In genomic region chr20:21389368-21389767, GRCh38 we compare ENCODE assay signal across 18 cellular contexts. TPM values are rescaled to one million over a fixed set of nuclear protein-coding genes. Genes with fewer than 3 reads are reported as not detected.
DNase-seq lines count a peak whose midpoint lies in the region; ATAC-seq, FAIRE-seq and TF ChIP-seq lines count a peak whose summit lies in the region.
"Had no signal": no experiment of that assay in that cellular context is flagged by ENCODE, and none has a peak within 500 bp of the region (broad histone marks: within the 10 kb centered on the region; RNA-seq: fewer than 3 reads in every experiment).

No MANE protein-coding gene starts in this region.

- WGBS in HepG2 (ENCODE audit: low lambda C conversion rate), result 49% methylated on average over 1 of the region's 1 CpG
- 0% methylated on average over 1 of the region's 1 CpG for WGBS in right lobe of liver (ENCODE audit: insufficient coverage, low coverage, low lambda C conversion rate, missing lambda C conversion rate)

- no peak overlapping the region for H3K4me3 Mint-ChIP-seq in CD8-positive, alpha-beta memory T cell
- H3K4me3 Mint-ChIP-seq: CD8-positive, alpha-beta T cell; HFFc6 had no signal

- no peak for DNase-seq in HepG2 (ENCODE audit: low spot score)
- DNase-seq in right lobe of liver, result no peak
- peak; percentile 73 for DNase-seq in adipocyte (ENCODE audit: low read depth)
- peak; percentile 78 for DNase-seq in fibroblast of peridontal ligament (ENCODE audit: extremely low read depth)
- DNase-seq in CD8-positive, alpha-beta memory T cell, result no peak
- DNase-seq in nucleus accumbens (lab: John Stamatoyannopoulos, UW), result no peak
- no peak for DNase-seq in central memory CD4-positive, alpha-beta T cell
- DNase-seq: Caco-2; CD8-positive, alpha-beta T cell; DND-41; GDM1; HCEC 1CT; HFFc6; KBM-7 had no signal

- TF ChIP-seq CTCF in HepG2 (CRISPR knock-in tag; IDR thresholded peaks at IDR 0.05) (no peak), right lobe of liver (IDR thresholded peaks at IDR 0.05) (no peak)

- peaks cover 0 to 8% (median 2%) of the 10 kb centered on the region in 5 donors for H3K9me3 Mint-ChIP-seq in CD8-positive, alpha-beta memory T cell

- no peaks in the 10 kb centered on the region for H3K9me3 ChIP-seq in HepG2 (ENCODE audit: low read length)
- no peaks in the 10 kb centered on the region for H3K9me3 ChIP-seq in right lobe of liver
- no peaks in the 10 kb centered on the region for H3K9me3 ChIP-seq in adipocyte (ENCODE audit: control insufficient read depth, low read length)
- H3K9me3 ChIP-seq in CD8-positive, alpha-beta memory T cell (ENCODE audit: low read length), result no peaks in the 10 kb centered on the region
- H3K9me3 ChIP-seq: Caco-2 had no signal

- H3K27me3 ChIP-seq in HepG2 (ENCODE audit: control insufficient read depth in 1 of 2, insufficient read depth in 2 of 2, low read length in 2 of 2), result no peaks in the 10 kb centered on the region
- H3K27me3 ChIP-seq in right lobe of liver, result peaks cover 9 to 16% of the 10 kb centered on the region in 2 donors
- peaks cover 27% of the 10 kb centered on the region for H3K27me3 ChIP-seq in adipocyte (replicated peaks; ENCODE audit: control insufficient read depth, insufficient read depth, low read length)
- H3K27me3 ChIP-seq in CD8-positive, alpha-beta memory T cell (ENCODE audit: insufficient read depth, low read length, poor library complexity, severe bottlenecking), result peaks cover 25% of the 10 kb centered on the region

- TF ChIP-seq EP300 in HepG2 (IDR thresholded peaks at IDR 0.05; ENCODE audit: low read depth in 2 of 2, low read length in 2 of 2), result no peak
- TF ChIP-seq EP300 in HepG2 (CRISPR knock-in tag; IDR thresholded peaks at IDR 0.05; ENCODE audit: borderline replicate concordance), result no peak

- peaks cover 5 to 51% (median 18%) of the 10 kb centered on the region in 3 donors for H3K36me3 Mint-ChIP-seq in CD8-positive, alpha-beta memory T cell

- H3K4me2 ChIP-seq in HepG2 (ENCODE audit: low read depth, low read length), result no peak overlapping the region

- H3K4me1 ChIP-seq in HepG2 (ENCODE audit: insufficient read depth, low read length), result no peaks in the 10 kb centered on the region
- H3K4me1 ChIP-seq in right lobe of liver, result peaks cover 0 to 15% (median 2%) of the 10 kb centered on the region in 4 donors
- peaks cover 27% of the 10 kb centered on the region for H3K4me1 ChIP-seq in adipocyte (ENCODE audit: control insufficient read depth, insufficient read depth, low read length)
- H3K4me1 ChIP-seq in CD8-positive, alpha-beta memory T cell (ENCODE audit: insufficient read depth, low read length), result peaks cover 5% of the 10 kb centered on the region
- H3K4me1 ChIP-seq: Caco-2 had no signal

- TF ChIP-seq POLR2A in HepG2 (IDR thresholded peaks at IDR 0.05; ENCODE audit: insufficient read depth in 1 of 2, low read depth in 2 of 2, low read length in 2 of 2) (no peak), right lobe of liver (IDR thresholded peaks at IDR 0.05) (no peak)

- in situ Hi-C loops in HepG2 (cut with HindIII; ENCODE audit: extremely low pct_ligation_motif_present, low pct_unique_long_range_greater_than_20kb), result no loop called here

- peaks cover 8 to 13% (median 10%) of the 10 kb centered on the region in 3 donors for H3K4me1 Mint-ChIP-seq in CD8-positive, alpha-beta memory T cell

- no peak overlapping the region for H3K4me3 ChIP-seq in HepG2 (replicated peaks in 1 of 3; ENCODE audit: insufficient read depth in 1 of 3, low read depth in 2 of 3, low read length in 3 of 3)
- H3K4me3 ChIP-seq in right lobe of liver, result no peak overlapping the region
- no peak overlapping the region for H3K4me3 ChIP-seq in adipocyte (ENCODE audit: low read length)
- no peak overlapping the region for H3K4me3 ChIP-seq in CD8-positive, alpha-beta memory T cell (ENCODE audit: low read length)

- intact Hi-C loops in HepG2 (cut with micrococcal nuclease; ENCODE audit: unreplicated experiment) (no loop called here), right lobe of liver (cut with DNase I) (no loop called here)

- BruUV-seq in HepG2 (replicated peaks; lab: Mats Ljungman, UMichigan), result no TSS peak

- H2AFZ ChIP-seq in HepG2 (ENCODE audit: low read length), result no peak overlapping the region

- H4K20me1 ChIP-seq in HepG2 (ENCODE audit: insufficient read depth, low read length), result no peaks in the 10 kb centered on the region

- H3K79me2 ChIP-seq in HepG2 (ENCODE audit: insufficient read depth, low read length), result no peaks in the 10 kb centered on the region

- CTCF ChIA-PET in HepG2 (lab: Yijun Ruan, JAX; ENCODE audit: low intra/inter-chr PET ratio, low total read pairs), result no interaction called here
- CTCF ChIA-PET in CD8-positive, alpha-beta memory T cell (lab: Charles Lee), result no interaction called here

- FAIRE-seq in HepG2 (lab: Jason Lieb, UNC), result no peak
- FAIRE-seq: HTR-8/SVneo had no signal

- POLR2A ChIA-PET in HepG2 (lab: Yijun Ruan, JAX), result interaction anchor here (1.3 kb wide), 1 partner anchor 86 kb away, joined by 3 read pairs; the partner anchor contains the start of gene XRN2
- POLR2A ChIA-PET in CD8-positive, alpha-beta memory T cell (lab: Charles Lee), result no interaction called here

- H3K9ac ChIP-seq in HepG2 (ENCODE audit: insufficient read depth, low read depth, low read length) (no peak overlapping the region), adipocyte (ENCODE audit: low read length) (no peak overlapping the region)

- H3K27ac ChIP-seq in HepG2 (ENCODE audit: extremely low read length, insufficient read depth, low read length) (no peak overlapping the region), right lobe of liver (no peak overlapping the region)
- no peak overlapping the region for H3K27ac ChIP-seq in CD8-positive, alpha-beta memory T cell (ENCODE audit: low read depth, low read length)
- H3K27ac ChIP-seq: 22Rv1 had no signal

- H3K27ac Mint-ChIP-seq in CD8-positive, alpha-beta memory T cell, result no peak overlapping the region
- H3K27ac Mint-ChIP-seq: CD14-positive monocyte; CD8-positive, alpha-beta T cell; HFFc6 had no signal

- peaks cover 29 to 35% of the 10 kb centered on the region in 2 donors for H3K27me3 Mint-ChIP-seq in CD8-positive, alpha-beta memory T cell

- no peak for ATAC-seq in HepG2
- no peak for ATAC-seq in right lobe of liver
- ATAC-seq: CD8-positive, alpha-beta T cell had no signal

- no peak for TF ChIP-seq RAD21 in HepG2 (CRISPR knock-in tag; IDR thresholded peaks at IDR 0.05)

- peaks cover 11 to 44% of the 10 kb centered on the region in 2 experiments for H3K36me3 ChIP-seq in HepG2 (replicated peaks in 1 of 2; ENCODE audit: control insufficient read depth in 1 of 2, insufficient read depth in 2 of 2, low read length in 2 of 2)
- H3K36me3 ChIP-seq in right lobe of liver, result peaks cover 0 to 21% (median 2%) of the 10 kb centered on the region in 4 donors
- H3K36me3 ChIP-seq in adipocyte (ENCODE audit: control insufficient read depth, insufficient read depth, low read length, severe bottlenecking), result peaks cover 37% of the 10 kb centered on the region
- H3K36me3 ChIP-seq in CD8-positive, alpha-beta memory T cell (ENCODE audit: insufficient read depth, low read length), result peaks cover 28% of the 10 kb centered on the region

TF ChIP-seq in HepG2, 621 proteins besides CTCF, POLR2A, EP300 and RAD21 (continues in another document):
- TF ChIP-seq CEBPB (IDR thresholded peaks at IDR 0.05; ENCODE audit: borderline replicate concordance, low read depth, low read length) (peak; percentile 47), SALL2 (CRISPR knock-in tag; IDR thresholded peaks at IDR 0.05) (no peak), CSRNP1 (CRISPR knock-in tag; IDR thresholded peaks at IDR 0.05) (no peak), ZEB1 (IDR thresholded peaks at IDR 0.05; ENCODE audit: insufficient replicate concordance, low read depth) (no peak)

RNA-seq across cellular contexts. Expression of gene NKX2-4, which starts 8.0 kb away (rescaled TPM):
- total RNA-seq in HepG2 (2016; rRNA removed; fragmentation: Illumina TruSeq; extraction: Trizol) (not detected in 2 replicates), right lobe of liver (not detected)
- total RNA-seq in HepG2 (2016; cell fraction: cytosol; rRNA removed; fragmentation: Illumina TruSeq; extraction: Trizol; ENCODE audit: low read depth), result not detected in 2 replicates
- total RNA-seq in HepG2 (2016; cell fraction: insoluble cytoplasmic fraction; rRNA removed; fragmentation: Illumina TruSeq; extraction: Trizol), result not detected in 2 replicates
- total RNA-seq in HepG2 (2016; cell fraction: membrane; rRNA removed; fragmentation: Illumina TruSeq; extraction: Trizol), result not detected in 2 replicates
- total RNA-seq in HepG2 (2016; cell fraction: nucleus; rRNA removed; fragmentation: Illumina TruSeq; extraction: Trizol), result not detected in 2 replicates
- polyA plus RNA-seq in HepG2 (2011; rRNA removed), result not detected in 2 replicates
- polyA plus RNA-seq in HepG2 (2011; cell fraction: cytosol; rRNA removed), result not detected in 2 replicates
- not detected in 2 replicates for polyA plus RNA-seq in HepG2 (2011; cell fraction: nucleus; rRNA removed)
- not detected in 2 replicates for polyA plus RNA-seq in HepG2 (2012)
- not detected in 2 replicates for polyA plus RNA-seq in HepG2 (2016; cell fraction: cytosol; fragmentation: Illumina TruSeq; extraction: Trizol; ENCODE audit: low read depth)
- not detected in 2 replicates for polyA plus RNA-seq in HepG2 (2016; cell fraction: insoluble cytoplasmic fraction; fragmentation: Illumina TruSeq; extraction: Trizol; ENCODE audit: low read depth)
- polyA plus RNA-seq in HepG2 (2016; cell fraction: membrane; fragmentation: Illumina TruSeq; extraction: Trizol; ENCODE audit: low read depth), result not detected in 2 replicates
- polyA plus RNA-seq in HepG2 (2016; cell fraction: nucleus; fragmentation: Illumina TruSeq; extraction: Trizol; ENCODE audit: insufficient read depth, low read depth), result not detected in 2 replicates
- polyA minus RNA-seq in HepG2 (2011; rRNA and poly(A)+ RNA removed; ENCODE audit: low replicate concordance), result not detected in 2 replicates
- not detected in 2 replicates for polyA minus RNA-seq in HepG2 (2011; cell fraction: cytosol; rRNA and poly(A)+ RNA removed)
- not detected in 2 replicates for polyA minus RNA-seq in HepG2 (2011; cell fraction: nucleus; rRNA and poly(A)+ RNA removed)
- not detected for total RNA-seq in CD8-positive, alpha-beta memory T cell
- not detected for polyA plus RNA-seq in CD8-positive, alpha-beta memory T cell
- total RNA-seq: Caco-2; CD8-positive, alpha-beta T cell; HFFc6 had no signal
- polyA plus RNA-seq: BJ, CD14-positive monocyte had no signal

Comparison
In these comparisons a context has a peak if more than half of its experiments do, and no peak if none do; other contexts are left out.
1. DNase-seq: peak in adipocyte (single experiment) and fibroblast of peridontal ligament (single experiment); none in HepG2 (single experiment), right lobe of liver (0 of 3), CD8-positive, alpha-beta memory T cell (0 of 5), nucleus accumbens (0 of 56) and central memory CD4-positive, alpha-beta T cell (single experiment).